In genomic region chr6:111664565-111665039, GRCh38 we compare ENCODE assay signal across 1 cellular context.
TF ChIP-seq lines count a peak whose summit lies in the region.

No MANE protein-coding gene starts in this region.

TF ChIP-seq in endothelial cell of umbilical vein, 7 proteins besides CTCF, POLR2A, EP300 and RAD21 (continued from another document):
- TF ChIP-seq POLR2AphosphoS5 (IDR thresholded peaks at IDR 0.05; ENCODE audit: insufficient read depth, low read depth, low read length), result no peak
- no peak for TF ChIP-seq EZH2 (IDR thresholded peaks at IDR 0.05; ENCODE audit: borderline replicate concordance, low read depth, low read length, severe bottlenecking)
- no peak for TF ChIP-seq FOS (IDR thresholded peaks at IDR 0.05; ENCODE audit: borderline replicate concordance, insufficient read depth, low read length)
- TF ChIP-seq MYC (IDR thresholded peaks at IDR 0.05; ENCODE audit: low read depth, low read length), result no peak
- TF ChIP-seq GATA2 (IDR thresholded peaks at IDR 0.05; ENCODE audit: insufficient read depth, insufficient read length, low read depth, low read length), result no peak
